Comparison of ENCODE assay signal across 8 cellular contexts in genomic region chr2:56132138-56132537, GRCh38. TPM values are rescaled to one million over a fixed set of nuclear protein-coding genes. Genes with fewer than 3 reads are reported as not detected.
A peak's percentile ranks its signal among the peaks of the same experiment; 100 is the strongest.
DNase-seq lines count a peak whose midpoint lies in the region; ATAC-seq and TF ChIP-seq lines count a peak whose summit lies in the region.

No MANE protein-coding gene starts in this region.

- no peak overlapping the region for H3K4ac ChIP-seq in mesenchymal stem cell (ENCODE audit: low read depth in 1 of 2, low read length in 2 of 2)

- H3K18ac ChIP-seq in mesenchymal stem cell (ENCODE audit: low read depth in 1 of 2, low read length in 2 of 2) = no peak overlapping the region

- H2BK12ac ChIP-seq in mesenchymal stem cell (ENCODE audit: low read length in 2 of 2) = no peak overlapping the region

- H3K9ac ChIP-seq in mesenchymal stem cell (ENCODE audit: low read length) = no peak overlapping the region

- H3K9me3 ChIP-seq in BE2C (no peaks in the 10 kb centered on the region), mesenchymal stem cell (ENCODE audit: control insufficient read depth, low read length) (no peaks in the 10 kb centered on the region)
- no peaks in the 10 kb centered on the region for H3K9me3 ChIP-seq in effector memory CD4-positive, alpha-beta T cell (ENCODE audit: control insufficient read depth, low read length)

- H3K4me2 ChIP-seq in mesenchymal stem cell (ENCODE audit: low read length, poor library complexity, severe bottlenecking) = no peak overlapping the region

- ATAC-seq in GM21717 (IDR thresholded peaks at IDR 0.05; ENCODE audit: unreplicated experiment) (peak; percentile 47), HG03439 (IDR thresholded peaks at IDR 0.05; ENCODE audit: unreplicated experiment) (no peak)

- H3K27me3 ChIP-seq in BE2C (no peaks in the 10 kb centered on the region), mesenchymal stem cell (ENCODE audit: control insufficient read depth in 1 of 2, insufficient read depth in 1 of 2, low read length in 2 of 2) (no peaks in the 10 kb centered on the region)
- H3K27me3 ChIP-seq in effector memory CD4-positive, alpha-beta T cell (replicated peaks; ENCODE audit: control insufficient read depth, insufficient read depth, low read length, poor library complexity, severe bottlenecking) = no peaks in the 10 kb centered on the region

- 0% methylated on average over 1 of the region's 1 CpG for WGBS in mesenchymal stem cell

- H2AK5ac ChIP-seq in mesenchymal stem cell (ENCODE audit: low read length, severe bottlenecking) = no peak overlapping the region

- no peak overlapping the region for H2BK5ac ChIP-seq in mesenchymal stem cell (ENCODE audit: low read depth, low read length, poor library complexity, severe bottlenecking)

- no peak overlapping the region for H3K14ac ChIP-seq in mesenchymal stem cell (ENCODE audit: low read length in 2 of 2)

- DNase-seq in BE2C = no peak
- peak; percentile 67 for DNase-seq in NCI-H2171 treated with DMSO at 0.1 percent for 48 hours (lab: John Stamatoyannopoulos, UW)
- DNase-seq in T47D (ENCODE audit: low read depth in 1 of 2, low spot score in 1 of 2) = peak; percentile 11 to 57
- peak; percentile 58 for DNase-seq in mesenchymal stem cell
- DNase-seq in activated CD4-positive, CD25-positive, alpha-beta regulatory T cell treated with anti-CD3 and anti-CD28 coated beads, Interleukin-2, amount 50 U/mL, for 72 hours = no peak
- DNase-seq in effector memory CD4-positive, alpha-beta T cell = no peak

- H3K23ac ChIP-seq in mesenchymal stem cell (ENCODE audit: low read length in 2 of 2) = no peak overlapping the region

- H4K8ac ChIP-seq in mesenchymal stem cell (ENCODE audit: low read length) = no peak overlapping the region

- no peaks in the 10 kb centered on the region; the same call in 1 of the 2 replicates for H3K4me1 ChIP-seq in BE2C
- H3K4me1 ChIP-seq in mesenchymal stem cell (ENCODE audit: control insufficient read depth, insufficient read depth, low read depth, low read length) = no peaks in the 10 kb centered on the region
- H3K4me1 ChIP-seq in effector memory CD4-positive, alpha-beta T cell (ENCODE audit: control insufficient read depth, insufficient read depth, low read length, poor library complexity, severe bottlenecking) = no peaks in the 10 kb centered on the region

- no peak overlapping the region for H2BK120ac ChIP-seq in mesenchymal stem cell (ENCODE audit: low read depth, low read length)

- peak; percentile 49 for TF ChIP-seq CTCF in BE2C (IDR thresholded peaks at IDR 0.05; ENCODE audit: low read depth, low read length)

- H2AFZ ChIP-seq in mesenchymal stem cell (ENCODE audit: low read depth, low read length) = no peak overlapping the region

- no peak overlapping the region for H4K91ac ChIP-seq in mesenchymal stem cell (ENCODE audit: low read length)

- H3K4me3 ChIP-seq in BE2C (ENCODE audit: low read depth, low read length) (no peak overlapping the region), mesenchymal stem cell (ENCODE audit: insufficient read depth in 1 of 2, low read depth in 1 of 2, low read length in 2 of 2) (no peak overlapping the region)
- H3K4me3 ChIP-seq in effector memory CD4-positive, alpha-beta T cell (ENCODE audit: insufficient read depth, low read depth, low read length, poor library complexity, severe bottlenecking) = no peak overlapping the region

- no peaks in the 10 kb centered on the region for H3K36me3 ChIP-seq in BE2C
- no peaks in the 10 kb centered on the region for H3K36me3 ChIP-seq in mesenchymal stem cell (ENCODE audit: control insufficient read depth in 1 of 2, insufficient read depth in 2 of 2, low read depth in 1 of 2, low read length in 2 of 2)
- no peaks in the 10 kb centered on the region for H3K36me3 ChIP-seq in effector memory CD4-positive, alpha-beta T cell (ENCODE audit: control insufficient read depth, insufficient read depth, low read length)

- H3K27ac ChIP-seq in mesenchymal stem cell (ENCODE audit: low read length, poor library complexity, severe bottlenecking) = no peak overlapping the region
- H3K27ac ChIP-seq in effector memory CD4-positive, alpha-beta T cell (ENCODE audit: insufficient read depth, low read length, poor library complexity, severe bottlenecking) = no peak overlapping the region

- in situ Hi-C loops in T47D (cut with HindIII; ENCODE audit: low pct_unique_long_range_greater_than_20kb, low sequenced_read_pairs) = no loop called here

- no peaks in the 10 kb centered on the region for H3K79me1 ChIP-seq in mesenchymal stem cell (replicated peaks; ENCODE audit: low read length, poor library complexity, severe bottlenecking)

- no peak overlapping the region for H2BK15ac ChIP-seq in mesenchymal stem cell (ENCODE audit: low read depth, poor library complexity, severe bottlenecking)

RNA-seq across cellular contexts. Expression of gene CCDC85A, which starts 51.7 kb away (rescaled TPM):
- not detected for polyA plus RNA-seq in BE2C (2012; ENCODE audit: insufficient read depth, insufficient read length, low read depth)
- polyA plus RNA-seq in mesenchymal stem cell (2013, experiment 1 of 2) = 4.3 TPM
- 4.0 TPM for polyA plus RNA-seq in mesenchymal stem cell (2013, experiment 2 of 2)

Comparison
In these comparisons a context has a peak if more than half of its experiments do, and no peak if none do; other contexts are left out.
1. DNase-seq: peak in NCI-H2171 treated with DMSO at 0.1 percent for 48 hours (single experiment), T47D (2 of 2) and mesenchymal stem cell (single experiment); none in BE2C (single experiment), activated CD4-positive, CD25-positive, alpha-beta regulatory T cell treated with anti-CD3 and anti-CD28 coated beads, Interleukin-2, amount 50 U/mL, for 72 hours (single experiment) and effector memory CD4-positive, alpha-beta T cell (0 of 3).